1 cellular context compared by ENCODE assay signal in genomic region chr1:921011-921837, GRCh38.
TF ChIP-seq lines count a peak whose summit lies in the region.

No MANE protein-coding gene starts in this region.

TF ChIP-seq in HepG2, 621 proteins besides CTCF, POLR2A, EP300 and RAD21 (continued from another document and continues in another):
- TF ChIP-seq ZNF513 (CRISPR knock-in tag; conservative IDR thresholded peaks at IDR 0.05) (no peak), ZNF235 (CRISPR knock-in tag; IDR thresholded peaks at IDR 0.05; ENCODE audit: borderline replicate concordance) (no peak), SKI (IDR thresholded peaks at IDR 0.05; ENCODE audit: partially characterized antibody) (peak; percentile 88), HOXD1 (CRISPR knock-in tag; IDR thresholded peaks at IDR 0.05) (no peak), DBP (CRISPR knock-in tag; IDR thresholded peaks at IDR 0.05; ENCODE audit: not compliant biosample characterization) (no peak), ZNF558 (CRISPR knock-in tag; IDR thresholded peaks at IDR 0.05; ENCODE audit: borderline replicate concordance) (0 out of 2 replicates have a peak, but pooled peaks have one; percentile 41), NFYC (CRISPR knock-in tag; IDR thresholded peaks at IDR 0.05) (no peak), ZNF768 (CRISPR knock-in tag; IDR thresholded peaks at IDR 0.05) (peak; percentile 70; the same call in 1 of the 2 replicates), MTF2 (CRISPR knock-in tag; IDR thresholded peaks at IDR 0.05; ENCODE audit: borderline replicate concordance) (peak; percentile 85; the same call in 1 of the 2 replicates), DNMT1 (CRISPR knock-in tag; IDR thresholded peaks at IDR 0.05) (no peak), RBM39 (IDR thresholded peaks at IDR 0.05; ENCODE audit: low read depth, low read length, poor library complexity, severe bottlenecking) (peak; percentile 71), ZNF788 (CRISPR knock-in tag; IDR thresholded peaks at IDR 0.05; ENCODE audit: borderline replicate concordance) (no peak), KMT2B (CRISPR knock-in tag; IDR thresholded peaks at IDR 0.05) (no peak), ZNF800 (CRISPR knock-in tag; IDR thresholded peaks at IDR 0.05) (0 out of 2 replicates have a peak, but pooled peaks have one; percentile 30), HDAC6 (IDR thresholded peaks at IDR 0.05; ENCODE audit: low read depth, low read length) (no peak), ZNF576 (CRISPR knock-in tag; IDR thresholded peaks at IDR 0.05) (no peak), ATRX (CRISPR knock-in tag; IDR thresholded peaks at IDR 0.05; ENCODE audit: borderline replicate concordance) (no peak), HINFP (CRISPR knock-in tag; IDR thresholded peaks at IDR 0.05; ENCODE audit: low read depth) (no peak), ZMAT5 (CRISPR knock-in tag; IDR thresholded peaks at IDR 0.05; ENCODE audit: borderline replicate concordance, low read depth) (no peak), DMAP1 (CRISPR knock-in tag; IDR thresholded peaks at IDR 0.05) (no peak), PBX2 (CRISPR knock-in tag; IDR thresholded peaks at IDR 0.05) (no peak), ZNF747 (CRISPR knock-in tag; IDR thresholded peaks at IDR 0.05; ENCODE audit: borderline replicate concordance) (no peak), ZNF790 (CRISPR knock-in tag; IDR thresholded peaks at IDR 0.05; ENCODE audit: borderline replicate concordance) (no peak), XRCC5 (optimal IDR thresholded peaks at IDR 0.05; ENCODE audit: low read length) (peak; percentile 91), GZF1 (CRISPR knock-in tag; IDR thresholded peaks at IDR 0.05) (no peak), RORA (CRISPR knock-in tag; IDR thresholded peaks at IDR 0.05) (no peak), RERE (CRISPR knock-in tag; IDR thresholded peaks at IDR 0.05; ENCODE audit: low read depth) (no peak), GATAD2A (CRISPR knock-in tag; IDR thresholded peaks at IDR 0.05) (0 out of 2 replicates have a peak, but pooled peaks have one; percentile 30), ZFY (CRISPR knock-in tag; IDR thresholded peaks at IDR 0.05) (no peak), HHEX (CRISPR knock-in tag; IDR thresholded peaks at IDR 0.05) (no peak), THAP11 (CRISPR knock-in tag; IDR thresholded peaks at IDR 0.05) (0 out of 2 replicates have a peak, but pooled peaks have one; percentile 21), SMAD3 (CRISPR knock-in tag; IDR thresholded peaks at IDR 0.05) (no peak), PAXIP1 (CRISPR knock-in tag; conservative IDR thresholded peaks at IDR 0.05) (no peak), ZNF777 (CRISPR knock-in tag; IDR thresholded peaks at IDR 0.05) (peak; percentile 27; the same call in 1 of the 2 replicates), SIX1 (CRISPR knock-in tag; IDR thresholded peaks at IDR 0.05; ENCODE audit: borderline replicate concordance) (no peak), SAP130 (CRISPR knock-in tag; IDR thresholded peaks at IDR 0.05; ENCODE audit: low read depth) (peak; percentile 53), ZSCAN21 (CRISPR knock-in tag; IDR thresholded peaks at IDR 0.05; ENCODE audit: borderline replicate concordance) (no peak), ZBTB34 (CRISPR knock-in tag; IDR thresholded peaks at IDR 0.05) (no peak), TERF1 (CRISPR knock-in tag; IDR thresholded peaks at IDR 0.05) (no peak), CENPT (CRISPR knock-in tag; IDR thresholded peaks at IDR 0.05; ENCODE audit: low read depth) (no peak), KLF15 (CRISPR knock-in tag; IDR thresholded peaks at IDR 0.05; ENCODE audit: borderline replicate concordance) (no peak), ZNF562 (CRISPR knock-in tag; IDR thresholded peaks at IDR 0.05; ENCODE audit: borderline replicate concordance) (no peak), SP5 (CRISPR knock-in tag; IDR thresholded peaks at IDR 0.05; ENCODE audit: borderline replicate concordance, low read depth) (peak; percentile 21; the same call in 1 of the 2 replicates), ZNF816 (CRISPR knock-in tag; IDR thresholded peaks at IDR 0.05; ENCODE audit: borderline replicate concordance) (no peak), SMAD9 (CRISPR knock-in tag; IDR thresholded peaks at IDR 0.05) (no peak), ZFP41 (CRISPR knock-in tag; IDR thresholded peaks at IDR 0.05; ENCODE audit: borderline replicate concordance) (no peak)
